Comparison of ENCODE assay signal across 1 cellular context in the genomic region with DNA sequence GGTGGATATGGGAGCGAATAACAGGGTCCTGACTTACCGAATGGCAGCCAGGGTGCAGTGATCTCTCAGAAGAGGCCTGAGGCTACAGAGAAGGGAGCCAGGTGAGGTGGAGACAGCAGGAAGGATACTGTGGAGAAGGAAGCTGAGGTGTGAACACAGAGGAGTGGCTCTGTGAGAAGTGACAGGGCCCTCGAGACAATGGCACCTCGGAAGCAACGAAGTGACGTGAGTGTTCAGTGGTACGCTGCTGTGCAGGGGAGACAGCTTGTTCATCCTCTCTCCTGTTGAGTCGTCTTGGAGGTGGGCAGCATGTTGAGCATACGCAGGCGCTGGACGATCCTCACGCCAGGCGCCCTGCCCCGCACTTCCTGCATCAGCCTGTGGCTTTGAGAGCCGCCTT.
TF ChIP-seq lines count a peak whose summit lies in the region.

No MANE protein-coding gene starts in this region.

TF ChIP-seq in GM23338, 12 proteins besides CTCF, POLR2A, EP300 and RAD21 (continued from another document):
- TF ChIP-seq ZNF331 (CRISPR knock-in tag; IDR thresholded peaks at IDR 0.05; ENCODE audit: low read depth) (no peak), ZNF114 (CRISPR knock-in tag; IDR thresholded peaks at IDR 0.05) (no peak)
